19 cellular contexts compared by ENCODE assay signal in the genomic region with DNA sequence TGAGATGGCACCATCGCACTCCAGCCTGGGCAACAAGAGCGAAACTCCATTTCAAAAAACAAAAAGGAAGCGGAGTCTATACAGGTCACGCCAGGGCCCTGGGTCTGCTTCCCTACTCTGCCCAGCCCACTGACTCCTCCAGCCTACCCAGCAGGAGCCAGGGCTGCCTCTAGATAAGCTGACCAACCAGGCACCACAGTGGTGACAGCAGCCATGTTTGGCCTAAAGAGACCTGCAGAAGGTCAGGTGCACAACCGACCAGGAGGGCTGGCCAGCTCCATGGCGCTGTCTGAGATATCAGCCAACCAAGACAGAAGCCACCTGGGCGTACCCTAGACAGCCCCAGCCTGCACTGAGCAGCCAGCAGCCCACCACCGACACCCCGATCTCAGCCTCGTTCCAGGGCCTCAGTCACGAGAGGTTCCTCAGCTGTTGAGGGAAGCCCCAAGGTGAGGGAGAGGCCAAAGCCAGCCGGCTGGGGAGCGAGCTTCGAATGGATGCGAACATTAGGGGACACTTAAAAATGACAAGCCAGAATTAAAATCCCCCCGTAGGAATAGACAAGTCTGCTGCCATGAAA. TPM values are rescaled to one million over a fixed set of nuclear protein-coding genes. Genes with fewer than 3 reads are reported as not detected.
DNase-seq lines count a peak whose midpoint lies in the region; ATAC-seq, FAIRE-seq and TF ChIP-seq lines count a peak whose summit lies in the region.
"Had no signal": no experiment of that assay in that cellular context is flagged by ENCODE, and none has a peak within 500 bp of the region (broad histone marks: within the 10 kb centered on the region; RNA-seq: fewer than 3 reads in every experiment).

No MANE protein-coding gene starts in this region.

- H3K27ac Mint-ChIP-seq in natural killer cell treated with Interleukin-12 subunit alpha and Interleukin-12 subunit beta and Interleukin-15 and Interleukin-18, amount 100 ng/mL, for 72 hours, result no peak overlapping the region
- H3K27ac Mint-ChIP-seq in natural killer cell, result no peak overlapping the region
- no peak overlapping the region for H3K27ac Mint-ChIP-seq in glutamatergic neuron (ENCODE audit: unreplicated experiment)

- H3K27ac ChIP-seq in upper lobe of left lung (no peak overlapping the region), RWPE1 (no peak overlapping the region)
- H3K27ac ChIP-seq: SJSA1 had no signal

- TF ChIP-seq EP300 in upper lobe of left lung (IDR thresholded peaks at IDR 0.05), result no peak

- peaks cover 0 to 10% (median 8%) of the 10 kb centered on the region in 4 donors for H3K4me1 ChIP-seq in upper lobe of left lung
- H3K4me1 ChIP-seq: SJSA1 had no signal

- 96 to 98% methylated on average over 7 to 15 of the region's 16 CpGs for whole genome bisulfite sequencing in upper lobe of left lung, 2 donors

- no peaks in the 10 kb centered on the region for H3K36me3 ChIP-seq in upper lobe of left lung
- H3K36me3 ChIP-seq: SJSA1 had no signal

- ATAC-seq in natural killer cell treated with Interleukin-12 subunit alpha and Interleukin-12 subunit beta and Interleukin-15 and Interleukin-18, amount 100 ng/mL, for 72 hours, result no peak
- no peak for ATAC-seq in natural killer cell
- no peak for ATAC-seq in sciatic nerve
- ATAC-seq in upper lobe of left lung (ENCODE audit: low FRiP score in 2 of 2), result no peak

- no peak overlapping the region for H3K4me3 Mint-ChIP-seq in natural killer cell treated with Interleukin-12 subunit alpha and Interleukin-12 subunit beta and Interleukin-15 and Interleukin-18, amount 100 ng/mL, for 72 hours
- H3K4me3 Mint-ChIP-seq in natural killer cell (no peak overlapping the region), glutamatergic neuron (ENCODE audit: unreplicated experiment) (peak overlapping the region; percentile 31)

- TF ChIP-seq POLR2A in upper lobe of left lung (IDR thresholded peaks at IDR 0.05) (no peak), GM12892 (IDR thresholded peaks at IDR 0.05; ENCODE audit: low read depth, low read length) (no peak)

- peaks cover 4 to 5% of the 10 kb centered on the region in 2 donors for H3K4me1 Mint-ChIP-seq in natural killer cell treated with Interleukin-12 subunit alpha and Interleukin-12 subunit beta and Interleukin-15 and Interleukin-18, amount 100 ng/mL, for 72 hours (ENCODE audit: low read depth in 2 of 2)
- peaks cover 6 to 14% of the 10 kb centered on the region in 2 donors for H3K4me1 Mint-ChIP-seq in natural killer cell
- peaks cover 19% of the 10 kb centered on the region for H3K4me1 Mint-ChIP-seq in glutamatergic neuron (ENCODE audit: low read depth, unreplicated experiment)

- intact Hi-C loops in natural killer cell (cut with micrococcal nuclease) (no loop called here), sciatic nerve (cut with DNase I) (no loop called here)

- H3K9me3 Mint-ChIP-seq in natural killer cell treated with Interleukin-12 subunit alpha and Interleukin-12 subunit beta and Interleukin-15 and Interleukin-18, amount 100 ng/mL, for 72 hours, result no peaks in the 10 kb centered on the region
- H3K9me3 Mint-ChIP-seq in natural killer cell (no peaks in the 10 kb centered on the region), glutamatergic neuron (ENCODE audit: unreplicated experiment) (peaks cover 11% of the 10 kb centered on the region)

- no peaks in the 10 kb centered on the region for H3K27me3 ChIP-seq in upper lobe of left lung
- H3K27me3 ChIP-seq: SJSA1 had no signal

- H3K9me3 ChIP-seq in upper lobe of left lung, result no peaks in the 10 kb centered on the region
- H3K9me3 ChIP-seq: SJSA1 had no signal

- H3K27me3 Mint-ChIP-seq in natural killer cell treated with Interleukin-12 subunit alpha and Interleukin-12 subunit beta and Interleukin-15 and Interleukin-18, amount 100 ng/mL, for 72 hours, result peaks cover 0 to 2% of the 10 kb centered on the region in 2 donors
- peaks cover 0 to 3% of the 10 kb centered on the region in 2 donors for H3K27me3 Mint-ChIP-seq in natural killer cell (ENCODE audit: low read depth in 2 of 2)
- H3K27me3 Mint-ChIP-seq in glutamatergic neuron (ENCODE audit: unreplicated experiment), result peaks cover 7% of the 10 kb centered on the region

- POLR2A ChIA-PET in RWPE1 (lab: Yijun Ruan, JAX; ENCODE audit: low non-redundant PET), result no interaction called here

- no peak for FAIRE-seq in GM12892 (lab: Jason Lieb, UNC)
- FAIRE-seq: H1 had no signal

- no peaks in the 10 kb centered on the region for H3K36me3 Mint-ChIP-seq in natural killer cell treated with Interleukin-12 subunit alpha and Interleukin-12 subunit beta and Interleukin-15 and Interleukin-18, amount 100 ng/mL, for 72 hours
- H3K36me3 Mint-ChIP-seq in natural killer cell (peaks cover 15% of the 10 kb centered on the region), glutamatergic neuron (ENCODE audit: unreplicated experiment) (peaks cover 13% of the 10 kb centered on the region)

- CTCF ChIA-PET in RWPE1 (lab: Yijun Ruan, JAX), result interaction anchor here (0.6 to 2.4 kb wide), 6 partner anchors 9 to 323 kb away, joined by 3 to 10 read pairs (median 3); no protein-coding TSS in a partner anchor

- TF ChIP-seq CTCF in natural killer cell (IDR thresholded peaks at IDR 0.05) (no peak), glutamatergic neuron (IDR thresholded peaks at IDR 0.05; ENCODE audit: partially characterized antibody, unreplicated experiment) (no peak), upper lobe of left lung (IDR thresholded peaks at IDR 0.05) (no peak), RWPE1 (conservative IDR thresholded peaks at IDR 0.05; ENCODE audit: low read depth) (no peak)

- no peak overlapping the region for H3K4me3 ChIP-seq in upper lobe of left lung
- H3K4me3 ChIP-seq: SJSA1 had no signal

- peak; percentile 38 for DNase-seq in natural killer cell treated with Interleukin-12 subunit alpha and Interleukin-12 subunit beta and Interleukin-15 and Interleukin-18, amount 100 ng/mL, for 72 hours (ENCODE audit: low spot score)
- DNase-seq in natural killer cell, result no peak
- DNase-seq in glutamatergic neuron, result peak; percentile 10
- DNase-seq in sciatic nerve (ENCODE audit: low spot score), result peak; percentile 43
- DNase-seq in upper lobe of left lung, result no peak
- no peak for DNase-seq in GM12892 (ENCODE audit: insufficient read length)
- no peak for DNase-seq in RWPE1 (ENCODE audit: low spot score)
- DNase-seq: C1 segment of cervical spinal cord; DMS79; KBM-7; NCI-H1105 treated with DMSO at 0.1 percent for 48 hours; NCI-H1694; NCI-H2081 treated with DMSO at 0.1 percent for 48 hours; NCI-H748 treated with DMSO at 0.1 percent for 48 hours; NK-92 treated with Interleukin-12 subunit alpha and Interleukin-12 subunit beta, amount 100 ng/mL, for 24 hours; OCI-M1; RPMI8226 had no signal

RNA-seq across cellular contexts. Expression of a gene that starts 24.4 kb away (rescaled TPM):
- total RNA-seq in natural killer cell treated with Interleukin-12 subunit alpha and Interleukin-12 subunit beta and Interleukin-15 and Interleukin-18, amount 100 ng/mL, for 72 hours, result 10 to 100 TPM; 15.2 to 17.9 TPM
- total RNA-seq in natural killer cell, result 10 to 100 TPM; 23.7 to 29.5 (median 24.4) TPM
- 49.4 TPM for total RNA-seq in glutamatergic neuron (ENCODE audit: unreplicated experiment)
- 13.3 TPM for total RNA-seq in sciatic nerve
- total RNA-seq in upper lobe of left lung, result 10 to 100 TPM; 20.2 to 54.4 (median 32.9) TPM
- polyA plus RNA-seq in GM12892 (2012; ENCODE audit: missing spikeins), result not detected

RNA-seq across cellular contexts. Expression of a gene that starts 40.6 kb away (rescaled TPM):
- 1 to 10 TPM; 6.5 to 8.5 TPM for total RNA-seq in natural killer cell treated with Interleukin-12 subunit alpha and Interleukin-12 subunit beta and Interleukin-15 and Interleukin-18, amount 100 ng/mL, for 72 hours
- total RNA-seq in natural killer cell (10 to 100 TPM in 1 of 3 donors, 1 to 10 TPM in 2; 8.1 to 22.5 (median 9.9) TPM), glutamatergic neuron (ENCODE audit: unreplicated experiment) (13.8 TPM), sciatic nerve (12.4 TPM), upper lobe of left lung (100 to 1,000 TPM in 1 of 6 donors, 10 to 100 TPM in 3, 1 to 10 TPM in 2; 7.4 to 110 (median 15.1) TPM)
- polyA plus RNA-seq in GM12892 (2012; ENCODE audit: missing spikeins), result 6.3 TPM

Comparison
In these comparisons a context has a peak if more than half of its experiments do, and no peak if none do; other contexts are left out.
1. DNase-seq: peak in natural killer cell treated with Interleukin-12 subunit alpha and Interleukin-12 subunit beta and Interleukin-15 and Interleukin-18, amount 100 ng/mL, for 72 hours (single experiment), glutamatergic neuron (single experiment) and sciatic nerve (single experiment); none in natural killer cell (single experiment), upper lobe of left lung (0 of 2), GM12892 (single experiment) and RWPE1 (single experiment).